1 cellular context compared by ENCODE assay signal in genomic region chr15:95287774-95288173, GRCh38.
TF ChIP-seq lines count a peak whose summit lies in the region.

No MANE protein-coding gene starts in this region.

TF ChIP-seq in WTC11, 78 proteins besides CTCF, POLR2A, EP300 and RAD21 (continued from another document):
- no peak for TF ChIP-seq ARID4B (CRISPR knock-in tag; IDR thresholded peaks at IDR 0.05; ENCODE audit: borderline replicate concordance)
- no peak for TF ChIP-seq FOXJ3 (CRISPR knock-in tag; IDR thresholded peaks at IDR 0.05; ENCODE audit: borderline replicate concordance)
- no peak for TF ChIP-seq MAX (CRISPR knock-in tag; IDR thresholded peaks at IDR 0.05)
- TF ChIP-seq ZMAT4 (CRISPR knock-in tag; IDR thresholded peaks at IDR 0.05), result no peak
- TF ChIP-seq HMGXB4 (CRISPR knock-in tag; IDR thresholded peaks at IDR 0.05), result no peak
- TF ChIP-seq SMAD3 (CRISPR knock-in tag; IDR thresholded peaks at IDR 0.05; ENCODE audit: borderline replicate concordance), result no peak
- TF ChIP-seq ZBTB43 (CRISPR knock-in tag; IDR thresholded peaks at IDR 0.05), result no peak
- no peak for TF ChIP-seq AFF4 (CRISPR knock-in tag; IDR thresholded peaks at IDR 0.05; ENCODE audit: borderline replicate concordance)
- TF ChIP-seq GTF2I (CRISPR knock-in tag; conservative IDR thresholded peaks at IDR 0.05), result no peak
- TF ChIP-seq E2F1 (CRISPR knock-in tag; IDR thresholded peaks at IDR 0.05), result no peak
- no peak for TF ChIP-seq STAT6 (CRISPR knock-in tag; conservative IDR thresholded peaks at IDR 0.05; ENCODE audit: low read depth)
- TF ChIP-seq MXD4 (CRISPR knock-in tag; IDR thresholded peaks at IDR 0.05; ENCODE audit: borderline replicate concordance), result no peak
